Comparison of ENCODE assay signal across 17 cellular contexts in the genomic region with DNA sequence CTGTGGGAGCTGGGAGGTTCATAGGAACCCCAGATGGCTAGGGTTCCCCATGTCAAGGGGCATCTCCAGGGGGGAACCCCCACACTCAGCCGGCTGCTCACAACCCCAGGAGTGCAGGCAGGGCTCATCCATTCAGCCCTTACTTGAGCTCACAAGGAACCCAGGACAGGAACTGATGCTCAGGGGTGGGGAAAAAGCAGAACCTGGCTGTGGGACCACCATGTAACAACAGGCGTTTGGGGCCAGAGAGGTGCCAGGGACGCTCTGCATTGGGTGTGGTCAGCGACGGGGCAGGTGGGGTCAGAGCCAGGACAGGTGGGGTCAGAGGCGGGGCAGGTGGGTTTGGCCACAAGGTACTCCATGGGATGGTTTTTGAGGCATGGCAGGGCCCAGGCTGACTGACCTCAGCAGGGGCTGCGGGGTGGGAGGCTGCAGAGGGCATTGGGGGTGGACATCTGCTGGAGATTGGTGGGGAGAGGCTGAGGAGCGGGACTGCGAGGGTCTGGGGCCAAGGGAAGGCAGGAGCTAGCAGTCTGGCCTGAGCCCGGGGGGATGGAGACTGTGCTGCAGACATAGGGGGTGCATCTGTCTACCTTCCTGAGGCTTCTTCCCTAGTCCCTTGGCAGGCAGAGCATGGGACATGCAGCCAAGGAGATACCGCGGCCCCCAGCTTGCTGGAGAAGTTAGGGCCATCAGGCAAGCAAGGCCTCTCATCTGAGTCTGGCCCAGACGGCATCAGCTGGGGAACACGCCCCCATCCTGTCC. TPM values are rescaled to one million over a fixed set of nuclear protein-coding genes. Genes with fewer than 3 reads are reported as not detected.
A peak's percentile ranks its signal among the peaks of the same experiment; 100 is the strongest.
DNase-seq lines count a peak whose midpoint lies in the region; ATAC-seq, FAIRE-seq and TF ChIP-seq lines count a peak whose summit lies in the region.
"Had no signal": no experiment of that assay in that cellular context is flagged by ENCODE, and none has a peak within 500 bp of the region (broad histone marks: within the 10 kb centered on the region; RNA-seq: fewer than 3 reads in every experiment).

No MANE protein-coding gene starts in this region.

- FAIRE-seq in GM12878 (lab: Jason Lieb, UNC): no peak
- FAIRE-seq: frontal cortex, pancreas had no signal

- H3K4me2 ChIP-seq in GM12878 (ENCODE audit: control insufficient read depth, insufficient read depth) (peak overlapping the region; percentile 25; the same call in 1 of the 2 replicates), neuronal stem cell (ENCODE audit: insufficient read depth, low read length, poor library complexity, severe bottlenecking) (no peak overlapping the region)

- H3K4me1 Mint-ChIP-seq in natural killer cell treated with Interleukin-12 subunit alpha and Interleukin-12 subunit beta and Interleukin-15 and Interleukin-18, amount 100 ng/mL, for 72 hours (ENCODE audit: low read depth in 2 of 2): peaks cover 4 to 9% of the 10 kb centered on the region in 2 donors
- H3K4me1 Mint-ChIP-seq in natural killer cell: peaks cover 0 to 23% of the 10 kb centered on the region in 2 donors
- H3K4me1 Mint-ChIP-seq: B cell; CD4-positive, alpha-beta memory T cell had no signal

- H3K4me3 Mint-ChIP-seq in natural killer cell treated with Interleukin-12 subunit alpha and Interleukin-12 subunit beta and Interleukin-15 and Interleukin-18, amount 100 ng/mL, for 72 hours: no peak overlapping the region
- no peak overlapping the region for H3K4me3 Mint-ChIP-seq in natural killer cell
- H3K4me3 Mint-ChIP-seq: activated T-cell treated with anti-CD3 and anti-CD28 coated beads, Interleukin-2, amount 50 U/mL, for 72 hours; B cell; CD4-positive, alpha-beta memory T cell; stimulated activated naive CD8-positive, alpha-beta T cell treated with anti-CD3 and anti-CD28 coated beads, Interleukin-15, Interleukin-2, amounts not matched to agents 100 ng/mL and 50 ng/mL, for 24 hours had no signal

- no peaks in the 10 kb centered on the region for H3K36me3 Mint-ChIP-seq in natural killer cell treated with Interleukin-12 subunit alpha and Interleukin-12 subunit beta and Interleukin-15 and Interleukin-18, amount 100 ng/mL, for 72 hours
- peaks cover under 1% of the 10 kb centered on the region for H3K36me3 Mint-ChIP-seq in natural killer cell
- H3K36me3 Mint-ChIP-seq: CD4-positive, alpha-beta memory T cell had no signal

- CTCF ChIA-PET in GM12878 (lab: Yijun Ruan, JAX): interaction anchor here (0.7 to 5.8 kb wide), 45 partner anchors 15 to 559 kb away, joined by 3 to 143 read pairs (median 4); a partner anchor contains a TSS

- H3K9ac ChIP-seq in GM12878 (ENCODE audit: control insufficient read depth, insufficient read depth, low read length) (no peak overlapping the region), neuronal stem cell (ENCODE audit: low read depth, low read length, poor library complexity) (peak overlapping the region; percentile 65)

- no peaks in the 10 kb centered on the region for H3K79me2 ChIP-seq in GM12878 (ENCODE audit: control insufficient read depth, insufficient read depth, low read length)

- no peak for ATAC-seq in natural killer cell treated with Interleukin-12 subunit alpha and Interleukin-12 subunit beta and Interleukin-15 and Interleukin-18, amount 100 ng/mL, for 72 hours
- ATAC-seq in natural killer cell (no peak), GM12878 (no peak), GM19463 (IDR thresholded peaks at IDR 0.05; ENCODE audit: unreplicated experiment) (no peak)

- TF ChIP-seq RAD21 in GM12878 (IDR thresholded peaks at IDR 0.05; ENCODE audit: insufficient read depth, low read depth, low read length): no peak

- no peak overlapping the region for H4K91ac ChIP-seq in neuronal stem cell (ENCODE audit: low read depth, low read length, poor library complexity)

- in situ Hi-C loops in GM12878 (cut with MboI): loop anchor here (5.0 kb wide), 2 partner anchors 49 to 559 kb away; no protein-coding TSS in a partner anchor

- H2BK120ac ChIP-seq in neuronal stem cell (ENCODE audit: low read depth, low read length): no peak overlapping the region

- no peak overlapping the region for H3K27ac Mint-ChIP-seq in natural killer cell treated with Interleukin-12 subunit alpha and Interleukin-12 subunit beta and Interleukin-15 and Interleukin-18, amount 100 ng/mL, for 72 hours
- peak overlapping the region in 1 of 2 donors; percentile 35 for H3K27ac Mint-ChIP-seq in natural killer cell
- H3K27ac Mint-ChIP-seq: activated T-cell treated with anti-CD3 and anti-CD28 coated beads, Interleukin-2, amount 50 U/mL, for 72 hours; B cell; CD4-positive, alpha-beta memory T cell; stimulated activated naive CD8-positive, alpha-beta T cell treated with anti-CD3 and anti-CD28 coated beads, Interleukin-15, Interleukin-2, amounts not matched to agents 100 ng/mL and 50 ng/mL, for 24 hours had no signal

- H3K14ac ChIP-seq in neuronal stem cell (ENCODE audit: low read length): peak overlapping the region; percentile 22

- TF ChIP-seq EP300 in GM12878 (IDR thresholded peaks at IDR 0.05; ENCODE audit: borderline replicate concordance in 1 of 2, control insufficient read depth in 1 of 2, low read depth in 2 of 2, low read length in 2 of 2): no peak

- H3K27me3 Mint-ChIP-seq in natural killer cell treated with Interleukin-12 subunit alpha and Interleukin-12 subunit beta and Interleukin-15 and Interleukin-18, amount 100 ng/mL, for 72 hours: no peaks in the 10 kb centered on the region
- no peaks in the 10 kb centered on the region for H3K27me3 Mint-ChIP-seq in natural killer cell (ENCODE audit: low read depth in 2 of 2)
- H3K27me3 Mint-ChIP-seq: stimulated activated naive CD8-positive, alpha-beta T cell treated with anti-CD3 and anti-CD28 coated beads, Interleukin-15, Interleukin-2, amounts not matched to agents 100 ng/mL and 50 ng/mL, for 24 hours had no signal

- no peak for TF ChIP-seq POLR2A in GM12878 (IDR thresholded peaks at IDR 0.05; ENCODE audit: low read depth, low read length)

- H2AFZ ChIP-seq in GM12878 (ENCODE audit: control insufficient read depth, low read depth, low read length) (no peak overlapping the region; the same call in 1 of the 2 replicates), neuronal stem cell (ENCODE audit: low read length) (no peak overlapping the region)

- TF ChIP-seq CTCF in natural killer cell (IDR thresholded peaks at IDR 0.05) (no peak), GM12878 (IDR thresholded peaks at IDR 0.05 in 2 of 3, conservative IDR thresholded peaks at IDR 0.05 in 1 of 3; ENCODE audit: control insufficient read depth in 2 of 3, extremely low read depth in 1 of 3, insufficient read depth in 1 of 3, low read depth in 3 of 3, low read length in 3 of 3) (no peak)

- no peaks in the 10 kb centered on the region for H4K20me1 ChIP-seq in GM12878 (ENCODE audit: control insufficient read depth, insufficient read depth)

- H3K9me3 ChIP-seq in GM12878 (replicated peaks; ENCODE audit: control insufficient read depth, insufficient read depth, low read length): no peaks in the 10 kb centered on the region
- no peaks in the 10 kb centered on the region for H3K9me3 ChIP-seq in neuronal stem cell (replicated peaks in 1 of 2; ENCODE audit: control insufficient read depth in 2 of 2, insufficient read depth in 1 of 2, low read depth in 1 of 2, low read length in 2 of 2)
- H3K9me3 ChIP-seq: pancreas had no signal

- no peak overlapping the region for H3K4ac ChIP-seq in neuronal stem cell (ENCODE audit: low read length)

- H2BK5ac ChIP-seq in neuronal stem cell (ENCODE audit: low read length): peak overlapping the region; percentile 58

- RAD21 ChIA-PET in GM12878 (lab: Charles Lee; ENCODE audit: unreplicated experiment): interaction anchor here (0.8 to 3.8 kb wide), 21 partner anchors 19 to 558 kb away, joined by 3 to 58 read pairs (median 7); a partner anchor contains a TSS

- H3K18ac ChIP-seq in neuronal stem cell (ENCODE audit: low read length): peak overlapping the region; percentile 79

- no peak overlapping the region for H3K27ac ChIP-seq in GM12878 (ENCODE audit: control insufficient read depth, insufficient read depth)
- no peak overlapping the region for H3K27ac ChIP-seq in neuronal stem cell (replicated peaks; ENCODE audit: low read length)
- H3K27ac ChIP-seq: brain microvascular endothelial cell, pancreas had no signal

- H4K8ac ChIP-seq in neuronal stem cell (ENCODE audit: low read depth, low read length): no peak overlapping the region

- H3K36me3 ChIP-seq in GM12878 (ENCODE audit: control insufficient read depth in 2 of 2, insufficient read depth in 2 of 2, low read length in 1 of 2): no peaks in the 10 kb centered on the region
- peaks cover 5 to 10% of the 10 kb centered on the region in 2 donors for H3K36me3 ChIP-seq in neuronal stem cell (replicated peaks in 1 of 2; ENCODE audit: control insufficient read depth in 2 of 2, insufficient read depth in 2 of 2, low read length in 2 of 2)
- H3K36me3 ChIP-seq: pancreas had no signal

- no peaks in the 10 kb centered on the region for H3K27me3 ChIP-seq in GM12878 (replicated peaks in 1 of 2; ENCODE audit: control insufficient read depth in 2 of 2, insufficient read depth in 2 of 2, low read length in 1 of 2)
- no peaks in the 10 kb centered on the region for H3K27me3 ChIP-seq in neuronal stem cell (ENCODE audit: control insufficient read depth in 3 of 3, insufficient read depth in 3 of 3, low read depth in 1 of 3, low read length in 3 of 3)
- H3K27me3 ChIP-seq: brain microvascular endothelial cell, pancreas had no signal

- WGBS in GM12878 (ENCODE audit: insufficient coverage, insufficient replicate concordance, low lambda C conversion rate, missing lambda C conversion rate): 43% methylated on average over 14 of the region's 14 CpGs
- WGBS in neuronal stem cell (ENCODE audit: extremely low coverage in 2 of 2, insufficient read length in 2 of 2, insufficient replicate concordance in 1 of 2), 2 donors: no CpG with 5 or more reads among the region's 14 CpGs

- intact Hi-C loops in natural killer cell (cut with micrococcal nuclease): loop anchor here (2.0 kb wide), 2 partner anchors 54 to 116 kb away; no protein-coding TSS in a partner anchor
- intact Hi-C loops in GM12878 (cut with micrococcal nuclease; ENCODE audit: unreplicated experiment): loop anchor here (1.0 to 10.0 kb wide), 5 partner anchors 39 to 559 kb away; no protein-coding TSS in a partner anchor

- no peak overlapping the region for H2BK15ac ChIP-seq in neuronal stem cell (ENCODE audit: low read length)

- POLR2A ChIA-PET in GM12878 (lab: Charles Lee): interaction anchor here (0.5 to 1.2 kb wide), 4 partner anchors 38 to 155 kb away, joined by 3 read pairs; no protein-coding TSS in a partner anchor

- H3K79me1 ChIP-seq in neuronal stem cell (ENCODE audit: low read depth, low read length): peaks cover 2% of the 10 kb centered on the region

- BruUV-seq in GM12878 (replicated peaks; lab: Mats Ljungman, UMichigan): no TSS peak

- peak; percentile 58 for DNase-seq in natural killer cell treated with Interleukin-12 subunit alpha and Interleukin-12 subunit beta and Interleukin-15 and Interleukin-18, amount 100 ng/mL, for 72 hours (ENCODE audit: low spot score)
- DNase-seq in natural killer cell (no peak), GM12878 (ENCODE audit: low read depth, low spot score) (no peak), neuronal stem cell (ENCODE audit: low spot score) (no peak), cerebellum (ENCODE audit: low spot score) (no peak), NCI-H146 treated with DMSO at 0.1 percent for 48 hours (lab: John Stamatoyannopoulos, UW; ENCODE audit: unreplicated experiment) (no peak), NCI-H2227 (lab: John Stamatoyannopoulos, UW; ENCODE audit: unreplicated experiment) (no peak)
- DNase-seq: NCI-H1694 treated with DMSO at 0.1 percent for 48 hours, NCI-H446 treated with DMSO at 0.1 percent for 48 hours had no signal

- H3K4me1 ChIP-seq in GM12878 (ENCODE audit: control insufficient read depth, insufficient read depth, low read length) (no peaks in the 10 kb centered on the region), neuronal stem cell (ENCODE audit: control insufficient read depth in 2 of 2, insufficient read depth in 1 of 2, low read depth in 1 of 2, low read length in 2 of 2) (peaks cover 8 to 16% of the 10 kb centered on the region in 2 donors)
- H3K4me1 ChIP-seq: pancreas had no signal

- H3K4me3 ChIP-seq in GM12878 (no peak overlapping the region), neuronal stem cell (ENCODE audit: low read length in 2 of 2) (no peak overlapping the region)
- H3K4me3 ChIP-seq: pancreas had no signal

- SMC1A ChIA-PET in GM12878 (lab: Charles Lee; ENCODE audit: uncharacterized antibody, unreplicated experiment): interaction anchor here (0.9 to 6.2 kb wide), 11 partner anchors 16 to 199 kb away, joined by 3 to 52 read pairs (median 4); no protein-coding TSS in a partner anchor

- H2BK12ac ChIP-seq in neuronal stem cell (ENCODE audit: low read length): peak overlapping the region; percentile 50

- H3K9me3 Mint-ChIP-seq in natural killer cell treated with Interleukin-12 subunit alpha and Interleukin-12 subunit beta and Interleukin-15 and Interleukin-18, amount 100 ng/mL, for 72 hours: no peaks in the 10 kb centered on the region
- no peaks in the 10 kb centered on the region for H3K9me3 Mint-ChIP-seq in natural killer cell
- H3K9me3 Mint-ChIP-seq: activated T-cell treated with anti-CD3 and anti-CD28 coated beads, Interleukin-2, amount 50 U/mL, for 72 hours; CD4-positive, alpha-beta memory T cell; stimulated activated naive CD8-positive, alpha-beta T cell treated with anti-CD3 and anti-CD28 coated beads, Interleukin-15, Interleukin-2, amounts not matched to agents 100 ng/mL and 50 ng/mL, for 24 hours had no signal

- H2AK5ac ChIP-seq in neuronal stem cell (ENCODE audit: low read depth, low read length): peak overlapping the region; percentile 65

- peak overlapping the region; percentile 75 for H3K23ac ChIP-seq in neuronal stem cell (ENCODE audit: low read depth, low read length, poor library complexity)

RNA-seq across cellular contexts. Expression of a gene that starts 34.0 kb away (rescaled TPM):
- 100 to 1,000 TPM in 1 of 2 donors, 10 to 100 TPM in 1; 88.8 to 128 TPM for total RNA-seq in natural killer cell treated with Interleukin-12 subunit alpha and Interleukin-12 subunit beta and Interleukin-15 and Interleukin-18, amount 100 ng/mL, for 72 hours
- total RNA-seq in natural killer cell (10 to 100 TPM; 47.9 to 51.3 (median 50.3) TPM), GM12878 (2014; rRNA removed) (42.2 and 44.1 TPM in 2 replicates), GM12878 (2014; rRNA removed; fragmentation: Illumina TruSeq; extraction: Trizol) (32.9 and 33.9 TPM in 2 replicates), GM12878 (2021) (49.2 TPM in 2 replicates), cerebellum (20.2 TPM)
- total RNA-seq in GM12878 (2013; cell fraction: nucleolus; rRNA removed): 82.2 and 99.9 TPM in 2 replicates
- 31.3 TPM for polyA plus RNA-seq in GM12878 (2011; ENCODE audit: low read depth)
- polyA plus RNA-seq in GM12878 (2011; rRNA removed) (51.4 and 60.6 TPM in 2 replicates), GM12878 (2014; fragmentation: Illumina TruSeq; extraction: Trizol) (35.7 and 42.9 TPM in 2 replicates), GM12878 (2014; fragmentation: Nextera tagmentation; extraction: Ambion mirVana) (10 to 100 TPM in 1 of 2 experiments, 1 to 10 TPM in 1; 7.8 to 19.7 TPM), GM12878 (2014; rRNA removed) (51.0 and 52.5 TPM in 2 replicates), GM12878 (2016; fragmentation: Nextera tagmentation; extraction: Ambion mirVana) (10 to 100 TPM; 48.6 to 51.7 TPM)
- polyA plus RNA-seq in GM12878 (2011; cell fraction: cytosol; rRNA removed): 43.0 and 45.6 TPM in 2 replicates
- polyA plus RNA-seq in GM12878 (2011; cell fraction: nucleus; rRNA removed): 128 and 145 TPM in 2 replicates
- polyA plus RNA-seq in GM12878 (2012): 44.0 and 47.5 TPM in 2 replicates
- 41.5 and 48.6 TPM in 2 replicates for polyA minus RNA-seq in GM12878 (2011; rRNA and poly(A)+ RNA removed)
- polyA minus RNA-seq in GM12878 (2011; cell fraction: cytosol; rRNA and poly(A)+ RNA removed): 16.4 and 20.3 TPM in 2 replicates
- polyA minus RNA-seq in GM12878 (2011; cell fraction: nucleus; rRNA and poly(A)+ RNA removed): 46.5 and 65.3 TPM in 2 replicates
- 21.3 TPM for polyA plus RNA-seq in neuronal stem cell (2013, experiment 1 of 2)
- polyA plus RNA-seq in neuronal stem cell (2013, experiment 2 of 2): 20.1 TPM
